In genomic region chr2:73604589-73604988, GRCh38 we compare ENCODE assay signal across 18 cellular contexts. TPM values are rescaled to one million over a fixed set of nuclear protein-coding genes. Genes with fewer than 3 reads are reported as not detected.
"Had no signal": no experiment of that assay in that cellular context is flagged by ENCODE, and none has a peak within 500 bp of the region (broad histone marks: within the 10 kb centered on the region; RNA-seq: fewer than 3 reads in every experiment).

No MANE protein-coding gene starts in this region.

RNA-seq across cellular contexts. Expression of gene NAT8, which starts 37.6 kb away (rescaled TPM):
- total RNA-seq: activated B cell treated with CpG ODN at 0.5 μM for 24 hours; activated CD4-positive, alpha-beta memory T cell treated with anti-CD3 and anti-CD28 coated beads for 36 hours; activated CD4-positive, alpha-beta T cell treated with anti-CD3 and anti-CD28 coated beads, Interleukin-2, amount 10 ng/mL, durations not matched to agents 24 days and 14 days; activated CD8-positive, alpha-beta memory T cell treated with anti-CD3 and anti-CD28 coated beads for 36 hours; activated CD8-positive, alpha-beta T cell treated with anti-CD3 and anti-CD28 coated beads for 36 hours; activated naive CD4-positive, alpha-beta T cell treated with anti-CD3 and anti-CD28 coated beads for 36 hours; activated naive CD4-positive, alpha-beta T cell treated with anti-CD3 and anti-CD28 coated beads, Interleukin-2, amount 50 U/mL, for 72 hours; activated naive CD8-positive, alpha-beta T cell treated with anti-CD3 and anti-CD28 coated beads for 36 hours; activated T-cell treated with anti-CD3 and anti-CD28 coated beads, Interleukin-2, amount 50 U/mL, for 4 hours; activated T-cell treated with anti-CD3 and anti-CD28 coated beads, Interleukin-2, amount 50 U/mL, for 72 hours; activated T-helper 1 cell treated with anti-CD3 and anti-CD28 coated beads, Interleukin-12 subunit alpha, Interleukin-12 subunit beta, Interleukin-2, Interleukin-4 antibody, amounts not matched to agents 30 ng/mL and 10 ng/mL and 1 ng/mL, durations not matched to agents 14 hours and 24 hours and 36 hours; activated T-helper 17 cell treated with anti-CD3 and anti-CD28 coated beads, Interleukin-2, amount 50 U/mL, for 72 hours; aorta; astrocyte; body of pancreas; breast epithelium; cardiac muscle cell; chondrocyte had no signal
- polyA plus RNA-seq: aorta, cardiac muscle cell had no signal
